9 cellular contexts compared by ENCODE assay signal in the genomic region with DNA sequence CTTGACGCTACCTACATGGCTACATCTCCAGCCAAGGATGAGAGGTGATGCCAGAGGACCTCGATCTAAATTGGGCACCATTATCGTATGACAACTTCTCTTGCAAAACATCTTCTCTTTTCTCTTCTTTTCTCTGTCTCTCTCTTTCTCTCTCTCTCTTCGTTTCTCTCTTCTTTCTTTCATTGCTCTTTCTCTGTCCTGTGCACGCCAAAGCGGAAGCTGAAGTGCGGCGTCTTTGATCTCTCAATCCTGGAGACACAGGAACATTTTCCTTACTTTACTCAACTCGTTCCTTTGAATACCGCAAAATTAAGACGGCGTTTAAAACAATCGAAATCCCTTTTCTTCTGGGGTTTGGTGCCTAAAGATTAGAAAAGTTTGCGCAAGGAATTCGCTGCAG.
A peak's percentile ranks its signal among the peaks of the same experiment; 100 is the strongest.
DNase-seq lines count a peak whose midpoint lies in the region; ATAC-seq and TF ChIP-seq lines count a peak whose summit lies in the region.
"Had no signal": no experiment of that assay in that cellular context is flagged by ENCODE, and none has a peak within 500 bp of the region (broad histone marks: within the 10 kb centered on the region; RNA-seq: fewer than 3 reads in every experiment).

No MANE protein-coding gene starts in this region.

- no peaks in the 10 kb centered on the region for H3K9me3 ChIP-seq in AG04450 (ENCODE audit: control insufficient read depth, insufficient read depth, low read length)

- DNase-seq in AG04450 (ENCODE audit: low read depth, low spot score) (no peak), inferior parietal cortex (ENCODE audit: extremely low spot score) (peak; percentile 32)
- DNase-seq in activated CD4-positive, alpha-beta memory T cell treated with anti-CD3 and anti-CD28 coated beads, Interleukin-2, amount 10 ng/mL, durations not matched to agents 7 days and 5 days, result no peak
- DNase-seq: NCI-H2029 treated with DMSO at 0.1 percent for 48 hours had no signal

- peaks cover 35% of the 10 kb centered on the region for H3K4me1 Mint-ChIP-seq in activated CD4-positive, alpha-beta memory T cell treated with anti-CD3 and anti-CD28 coated beads, Interleukin-2, amount 10 ng/mL, durations not matched to agents 7 days and 5 days

- ATAC-seq in GM19455 (IDR thresholded peaks at IDR 0.05; ENCODE audit: unreplicated experiment) (peak; percentile 9), HG03521 (IDR thresholded peaks at IDR 0.05; ENCODE audit: unreplicated experiment) (no peak), HG02870 (IDR thresholded peaks at IDR 0.05; ENCODE audit: unreplicated experiment) (no peak), GM18868 (IDR thresholded peaks at IDR 0.05; ENCODE audit: unreplicated experiment) (no peak), HG03342 (IDR thresholded peaks at IDR 0.05; ENCODE audit: unreplicated experiment) (no peak)

- peaks cover 19% of the 10 kb centered on the region for H3K36me3 Mint-ChIP-seq in activated CD4-positive, alpha-beta memory T cell treated with anti-CD3 and anti-CD28 coated beads, Interleukin-2, amount 10 ng/mL, durations not matched to agents 7 days and 5 days (ENCODE audit: low read depth)

- peak overlapping the region; percentile 86 for H3K4me3 Mint-ChIP-seq in activated CD4-positive, alpha-beta memory T cell treated with anti-CD3 and anti-CD28 coated beads, Interleukin-2, amount 10 ng/mL, durations not matched to agents 7 days and 5 days

- H3K4me3 ChIP-seq in AG04450 (ENCODE audit: low read depth, low read length), result peak overlapping the region; percentile 82

- CTCF ChIA-PET in AG04450 (lab: Charles Lee), result no interaction called here
- CTCF ChIA-PET in activated CD4-positive, alpha-beta memory T cell treated with anti-CD3 and anti-CD28 coated beads, Interleukin-2, amount 10 ng/mL, durations not matched to agents 7 days and 5 days (lab: Charles Lee), result interaction anchor here (1.2 to 1.6 kb wide), 2 partner anchors 66 to 1008 kb away, joined by 4 to 8 read pairs; no protein-coding TSS in a partner anchor

- POLR2A ChIA-PET in AG04450 (lab: Yijun Ruan, JAX), result no interaction called here
- POLR2A ChIA-PET in activated CD4-positive, alpha-beta memory T cell treated with anti-CD3 and anti-CD28 coated beads, Interleukin-2, amount 10 ng/mL, durations not matched to agents 7 days and 5 days (lab: Charles Lee), result interaction anchor here (0.7 to 2.7 kb wide), 9 partner anchors 65 to 1200 kb away, joined by 3 to 38 read pairs (median 7); a partner anchor contains a TSS

- peak overlapping the region; percentile 98 for H3K27ac Mint-ChIP-seq in activated CD4-positive, alpha-beta memory T cell treated with anti-CD3 and anti-CD28 coated beads, Interleukin-2, amount 10 ng/mL, durations not matched to agents 7 days and 5 days

- H3K27me3 ChIP-seq in AG04450 (ENCODE audit: control insufficient read depth, insufficient read depth, low read length), result no peaks in the 10 kb centered on the region

- TF ChIP-seq CTCF in AG04450 (IDR thresholded peaks at IDR 0.05; ENCODE audit: low read depth, low read length), result no peak

- H3K27ac ChIP-seq in AG04450 (ENCODE audit: low read depth, low read length), result peak overlapping the region; percentile 61

- no peaks in the 10 kb centered on the region for H3K27me3 Mint-ChIP-seq in activated CD4-positive, alpha-beta memory T cell treated with anti-CD3 and anti-CD28 coated beads, Interleukin-2, amount 10 ng/mL, durations not matched to agents 7 days and 5 days

- H3K9me3 Mint-ChIP-seq in activated CD4-positive, alpha-beta memory T cell treated with anti-CD3 and anti-CD28 coated beads, Interleukin-2, amount 10 ng/mL, durations not matched to agents 7 days and 5 days, result no peaks in the 10 kb centered on the region
